Comparison of ENCODE assay signal across 26 cellular contexts in genomic region chr14:38959021-38959420, GRCh38.
"Had no signal": no experiment of that assay in that cellular context is flagged by ENCODE, and none has a peak within 500 bp of the region (broad histone marks: within the 10 kb centered on the region; RNA-seq: fewer than 3 reads in every experiment).

No MANE protein-coding gene starts in this region.

- ATAC-seq: effector memory CD8-positive, alpha-beta T cell; esophagus mucosa; left cardiac atrium; left lung; left ventricle myocardium superior; lower lobe of right lung; mucosa of descending colon had no signal

- DNase-seq: colonic mucosa; cortex of kidney; effector CD8-positive, alpha-beta T cell; effector memory CD8-positive, alpha-beta T cell; endodermal cell; erythroblast; esophagus squamous epithelium; foreskin fibroblast; foreskin melanocyte; glutamatergic neuron; head of caudate nucleus; heart right ventricle; hippocampal formation; left cardiac atrium; left lung; left ventricle myocardium superior; lower lobe of right lung; mucosa of descending colon had no signal

- H3K4me3 ChIP-seq: colonic mucosa, esophagus squamous epithelium, gastrocnemius medialis, heart right ventricle, left lung, lower lobe of right lung, mucosa of descending colon had no signal

- H3K4me1 ChIP-seq: colonic mucosa, esophagus squamous epithelium, gastrocnemius medialis, left lung, lower lobe of right lung had no signal

- H3K27ac ChIP-seq: colonic mucosa, epithelial cell of prostate, esophagus squamous epithelium, gastrocnemius medialis, heart right ventricle, left lung, lower lobe of right lung had no signal

- H3K9me3 Mint-ChIP-seq: dendritic cell treated with granulocyte-macrophage colony-stimulating factor and Interleukin-4, amounts not matched to agents 40 ng/mL and 50 ng/mL, for 4 days; effector memory CD8-positive, alpha-beta T cell; endodermal cell; mesothelial cell of epicardium had no signal

- H3K36me3 ChIP-seq: colonic mucosa, esophagus squamous epithelium, gastrocnemius medialis, heart right ventricle, left lung, lower lobe of right lung had no signal

- H3K4me3 Mint-ChIP-seq: dendritic cell treated with granulocyte-macrophage colony-stimulating factor and Interleukin-4, amounts not matched to agents 40 ng/mL and 50 ng/mL, for 4 days; effector memory CD8-positive, alpha-beta T cell; endodermal cell; mesothelial cell of epicardium had no signal

- H3K27me3 ChIP-seq: colonic mucosa, esophagus squamous epithelium, gastrocnemius medialis, heart right ventricle, left lung had no signal

- H3K9me3 ChIP-seq: colonic mucosa, esophagus squamous epithelium, gastrocnemius medialis, heart right ventricle, left lung, lower lobe of right lung, mucosa of descending colon had no signal

- FAIRE-seq: endometrium, islet of Langerhans, keratinocyte had no signal

- H3K27ac Mint-ChIP-seq: dendritic cell treated with granulocyte-macrophage colony-stimulating factor and Interleukin-4, amounts not matched to agents 40 ng/mL and 50 ng/mL, for 4 days; effector memory CD8-positive, alpha-beta T cell; endodermal cell; mesothelial cell of epicardium had no signal

- H3K36me3 Mint-ChIP-seq: mesothelial cell of epicardium had no signal

- H3K4me1 Mint-ChIP-seq: endodermal cell, mesothelial cell of epicardium had no signal
